In genomic region chr2:236908456-236909388, GRCh38 we compare ENCODE assay signal across 25 cellular contexts.
"Had no signal": no experiment of that assay in that cellular context is flagged by ENCODE, and none has a peak within 500 bp of the region (broad histone marks: within the 10 kb centered on the region; RNA-seq: fewer than 3 reads in every experiment).

No MANE protein-coding gene starts in this region.

- DNase-seq: activated CD4-positive, alpha-beta memory T cell treated with anti-CD3 and anti-CD28 coated beads, Interleukin-2, amount 10 ng/mL, durations not matched to agents 7 days and 5 days; activated CD4-positive, alpha-beta T cell treated with anti-CD3 and anti-CD28 coated beads for 1 hour; activated CD8-positive, alpha-beta memory T cell treated with anti-CD3 and anti-CD28 coated beads, Interleukin-2, amount 50 U/mL, for 4 hours; activated effector memory CD4-positive, alpha-beta T cell treated with Interleukin-2 at 50 U/mL for 16 hours; activated naive CD4-positive, alpha-beta T cell treated with anti-CD3 and anti-CD28 coated beads, Interleukin-2, amount 10 ng/mL, durations not matched to agents 7 days and 5 days; activated T-cell treated with anti-CD3 and anti-CD28 coated beads, Interleukin-2, amount 50 U/mL, for 4 hours; colonic mucosa; endodermal cell; foreskin keratinocyte; hippocampal formation; left cardiac atrium; midbrain; stimulated activated CD4-positive, alpha-beta T cell treated with anti-CD3 and anti-CD28 coated beads, Interleukin-15, amount 100 ng/mL, for 24 hours; stimulated activated CD4-positive, alpha-beta T cell treated with anti-CD3 and anti-CD28 coated beads, Interleukin-2, amount 100 ng/mL, for 48 hours; stimulated activated naive CD8-positive, alpha-beta T cell treated with anti-CD3 and anti-CD28 coated beads, Interleukin-15, amount 100 ng/mL, for 72 hours; SW 1271; T-helper 2 cell; transverse colon had no signal

- H3K36me3 ChIP-seq: ascending aorta, colonic mucosa, suprapubic skin, transverse colon had no signal

- ATAC-seq: foreskin keratinocyte; left cardiac atrium; stimulated activated naive CD8-positive, alpha-beta T cell treated with anti-CD3 and anti-CD28 coated beads, Interleukin-15, amount 100 ng/mL, for 72 hours had no signal

- H3K27ac ChIP-seq: ascending aorta, colonic mucosa, epithelial cell of prostate, foreskin keratinocyte, parathyroid adenoma, suprapubic skin, transverse colon, VCaP had no signal

- H3K4me1 ChIP-seq: ascending aorta, colonic mucosa, foreskin keratinocyte, parathyroid adenoma, suprapubic skin, transverse colon had no signal

- H3K27ac Mint-ChIP-seq: activated CD4-positive, alpha-beta memory T cell treated with anti-CD3 and anti-CD28 coated beads, Interleukin-2, amount 10 ng/mL, durations not matched to agents 7 days and 5 days; activated naive CD4-positive, alpha-beta T cell treated with anti-CD3 and anti-CD28 coated beads, Interleukin-2, amount 10 ng/mL, durations not matched to agents 7 days and 5 days; endodermal cell had no signal

- H3K27me3 ChIP-seq: ascending aorta, colonic mucosa, transverse colon had no signal

- H3K9ac ChIP-seq: parathyroid adenoma had no signal

- H3K4me3 ChIP-seq: ascending aorta, colonic mucosa, lung, suprapubic skin, transverse colon had no signal

- H3K4me1 Mint-ChIP-seq: activated CD4-positive, alpha-beta memory T cell treated with anti-CD3 and anti-CD28 coated beads, Interleukin-2, amount 10 ng/mL, durations not matched to agents 7 days and 5 days; activated naive CD4-positive, alpha-beta T cell treated with anti-CD3 and anti-CD28 coated beads, Interleukin-2, amount 10 ng/mL, durations not matched to agents 7 days and 5 days; central memory CD8-positive, alpha-beta T cell; stimulated activated naive CD8-positive, alpha-beta T cell treated with anti-CD3 and anti-CD28 coated beads, Interleukin-15, amount 100 ng/mL, for 72 hours had no signal

- H3K9me3 ChIP-seq: ascending aorta, colonic mucosa, suprapubic skin, transverse colon had no signal

- H3K36me3 Mint-ChIP-seq: activated naive CD4-positive, alpha-beta T cell treated with anti-CD3 and anti-CD28 coated beads, Interleukin-2, amount 10 ng/mL, durations not matched to agents 7 days and 5 days had no signal

- H3K9me3 Mint-ChIP-seq: activated CD4-positive, alpha-beta memory T cell treated with anti-CD3 and anti-CD28 coated beads, Interleukin-2, amount 10 ng/mL, durations not matched to agents 7 days and 5 days; activated naive CD4-positive, alpha-beta T cell treated with anti-CD3 and anti-CD28 coated beads, Interleukin-2, amount 10 ng/mL, durations not matched to agents 7 days and 5 days; activated T-cell treated with anti-CD3 and anti-CD28 coated beads, Interleukin-2, amount 50 U/mL, for 4 hours; central memory CD8-positive, alpha-beta T cell; endodermal cell; stimulated activated naive CD8-positive, alpha-beta T cell treated with anti-CD3 and anti-CD28 coated beads, Interleukin-15, amount 100 ng/mL, for 72 hours had no signal

- H2AFZ ChIP-seq: parathyroid adenoma had no signal

- H3K4me3 Mint-ChIP-seq: activated CD4-positive, alpha-beta memory T cell treated with anti-CD3 and anti-CD28 coated beads, Interleukin-2, amount 10 ng/mL, durations not matched to agents 7 days and 5 days; activated naive CD4-positive, alpha-beta T cell treated with anti-CD3 and anti-CD28 coated beads, Interleukin-2, amount 10 ng/mL, durations not matched to agents 7 days and 5 days; activated T-cell treated with anti-CD3 and anti-CD28 coated beads, Interleukin-2, amount 50 U/mL, for 4 hours; central memory CD8-positive, alpha-beta T cell; endodermal cell; stimulated activated naive CD8-positive, alpha-beta T cell treated with anti-CD3 and anti-CD28 coated beads, Interleukin-15, amount 100 ng/mL, for 72 hours had no signal
